In the genomic region with DNA sequence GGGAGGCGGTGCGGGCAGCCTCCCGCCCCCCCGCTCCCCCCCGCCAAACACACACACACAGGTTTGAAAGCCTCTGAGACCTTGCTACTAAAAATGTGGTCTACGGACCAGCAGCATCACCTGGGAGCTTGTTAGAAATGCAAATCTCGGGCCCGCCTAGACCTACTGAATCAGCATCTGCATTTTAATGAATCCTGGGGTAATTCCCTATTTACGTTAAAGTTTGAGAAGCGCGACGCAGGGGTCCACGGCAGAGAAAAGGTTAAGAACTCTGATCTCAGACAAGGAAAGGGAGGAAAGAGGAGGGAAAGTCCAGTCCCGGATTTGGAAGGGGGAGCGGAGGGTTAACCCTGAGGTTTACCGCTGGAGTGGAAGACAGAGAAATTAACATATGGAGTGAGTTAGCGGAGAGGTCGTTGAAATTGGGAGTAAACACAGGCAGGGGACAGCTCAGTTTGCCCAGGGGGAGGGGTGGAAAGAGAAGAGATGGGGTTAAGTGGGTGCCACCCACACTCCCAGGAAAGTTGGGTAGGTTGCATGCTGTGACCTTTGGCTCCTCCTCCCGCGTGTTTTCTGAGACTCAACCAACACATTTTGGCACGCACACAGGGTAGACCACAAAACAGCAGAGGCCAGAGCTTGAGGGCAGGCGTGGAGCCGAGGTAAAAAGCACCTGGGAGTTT, we compare ENCODE assay signal across 8 cellular contexts.
A peak's percentile ranks its signal among the peaks of the same experiment; 100 is the strongest.
DNase-seq lines count a peak whose midpoint lies in the region; ATAC-seq and TF ChIP-seq lines count a peak whose summit lies in the region.

No MANE protein-coding gene starts in this region.

- RAD21 ChIA-PET in HCT116 (lab: Charles Lee; ENCODE audit: low non-redundant PET in 1 of 2, low total read pairs in 2 of 2, uncharacterized antibody in 2 of 2, unreplicated experiment in 2 of 2): no interaction called here

- H3K4me3 Mint-ChIP-seq in CD8-positive, alpha-beta T cell: peak overlapping the region; percentile 81

- H4K20me1 ChIP-seq in HCT116 (ENCODE audit: insufficient read depth): no peaks in the 10 kb centered on the region
- H4K20me1 ChIP-seq in mammary epithelial cell (ENCODE audit: insufficient read depth, low read length): no peaks in the 10 kb centered on the region

- TF ChIP-seq POLR2A in HCT116 (IDR thresholded peaks at IDR 0.05; ENCODE audit: borderline replicate concordance, extremely low read depth, insufficient read depth, insufficient read length): no peak
- TF ChIP-seq POLR2A in tibial nerve (IDR thresholded peaks at IDR 0.05): no peak

- H3K36me3 Mint-ChIP-seq in CD8-positive, alpha-beta T cell: no peaks in the 10 kb centered on the region

- peaks cover 6% of the 10 kb centered on the region for H3K4me1 ChIP-seq in CD8-positive, alpha-beta T cell (ENCODE audit: insufficient read depth, low read length)
- H3K4me1 ChIP-seq in HCT116 (ENCODE audit: control insufficient read depth in 1 of 2, insufficient read depth in 2 of 2, low read length in 2 of 2): peaks cover 0 to 7% of the 10 kb centered on the region in 2 experiments; a peak in 1 of 4 replicates
- H3K4me1 ChIP-seq in SJCRH30: no peaks in the 10 kb centered on the region
- H3K4me1 ChIP-seq in mammary epithelial cell (ENCODE audit: insufficient read depth, low read length): peaks cover 11% of the 10 kb centered on the region
- no peaks in the 10 kb centered on the region for H3K4me1 ChIP-seq in rectal smooth muscle tissue (ENCODE audit: control insufficient read depth, insufficient read depth, low read length)
- peaks cover 0 to 18% (median 0%) of the 10 kb centered on the region in 4 donors for H3K4me1 ChIP-seq in tibial nerve

- no peaks in the 10 kb centered on the region for H3K36me3 ChIP-seq in CD8-positive, alpha-beta T cell (ENCODE audit: insufficient read depth, low read length)
- no peaks in the 10 kb centered on the region for H3K36me3 ChIP-seq in HCT116 (ENCODE audit: control insufficient read depth in 1 of 2, insufficient read depth in 2 of 2, low read length in 2 of 2)
- no peaks in the 10 kb centered on the region for H3K36me3 ChIP-seq in SJCRH30
- H3K36me3 ChIP-seq in mammary epithelial cell (ENCODE audit: insufficient read depth, low read length): no peaks in the 10 kb centered on the region
- no peaks in the 10 kb centered on the region for H3K36me3 ChIP-seq in rectal smooth muscle tissue (ENCODE audit: control insufficient read depth, insufficient read depth, low read length)
- no peaks in the 10 kb centered on the region for H3K36me3 ChIP-seq in tibial nerve

- BruUV-seq in HCT116 (replicated peaks; lab: Mats Ljungman, UMichigan) (no TSS peak), mammary epithelial cell (replicated peaks; lab: Mats Ljungman, UMichigan) (no TSS peak)

- H3K79me2 ChIP-seq in HCT116 (ENCODE audit: insufficient read depth, low read length) (no peaks in the 10 kb centered on the region), mammary epithelial cell (ENCODE audit: insufficient read depth, low read length) (no peaks in the 10 kb centered on the region)

- H3K27ac ChIP-seq in CD8-positive, alpha-beta T cell (ENCODE audit: low read depth, low read length): no peak overlapping the region
- no peak overlapping the region for H3K27ac ChIP-seq in HCT116 (ENCODE audit: low read depth, low read length)
- peak overlapping the region; percentile 68 for H3K27ac ChIP-seq in SJCRH30
- no peak overlapping the region for H3K27ac ChIP-seq in mammary epithelial cell (ENCODE audit: insufficient read depth, low read depth, low read length)
- no peak overlapping the region for H3K27ac ChIP-seq in rectal smooth muscle tissue (ENCODE audit: low read depth, low read length)
- peak overlapping the region in 1 of 4 donors; percentile 37 for H3K27ac ChIP-seq in tibial nerve

- H3K4me2 ChIP-seq in HCT116 (ENCODE audit: low read length): peak overlapping the region; percentile 71
- H3K4me2 ChIP-seq in mammary epithelial cell (ENCODE audit: insufficient read depth, low read depth, low read length): peak overlapping the region; percentile 22

- CTCF ChIA-PET in CD8-positive, alpha-beta T cell (lab: Charles Lee): no interaction called here
- CTCF ChIA-PET in HCT116 (lab: Charles Lee): no interaction called here
- CTCF ChIA-PET in mammary epithelial cell (lab: Charles Lee; ENCODE audit: low non-redundant PET): no interaction called here

- peak; percentile 42 for ATAC-seq in CD8-positive, alpha-beta T cell
- ATAC-seq in HCT116: peak; percentile 38
- no peak for ATAC-seq in GM19324 (IDR thresholded peaks at IDR 0.05; ENCODE audit: low FRiP score, unreplicated experiment)

- no peak for TF ChIP-seq RAD21 in HCT116 (IDR thresholded peaks at IDR 0.05; ENCODE audit: low read depth)

- H3K4me3 ChIP-seq in CD8-positive, alpha-beta T cell (ENCODE audit: low read depth, low read length): peak overlapping the region; percentile 49
- H3K4me3 ChIP-seq in HCT116 (replicated peaks in 1 of 2; ENCODE audit: low read depth in 1 of 2, low read length in 2 of 2): peak overlapping the region; percentile 35 to 47; a peak in 3 of 4 replicates
- peak overlapping the region; percentile 42 for H3K4me3 ChIP-seq in SJCRH30
- H3K4me3 ChIP-seq in mammary epithelial cell (replicated peaks in 1 of 3; ENCODE audit: insufficient read depth in 1 of 3, low read depth in 2 of 3, low read length in 3 of 3): no peak overlapping the region
- peak overlapping the region; percentile 40 for H3K4me3 ChIP-seq in rectal smooth muscle tissue (ENCODE audit: low read length)
- peak overlapping the region in 2 of 4 donors; percentile 35 to 39 for H3K4me3 ChIP-seq in tibial nerve

- H3K27ac Mint-ChIP-seq in CD8-positive, alpha-beta T cell: peak overlapping the region; percentile 67

- H3K9ac ChIP-seq in HCT116 (ENCODE audit: low read length): no peak overlapping the region
- no peak overlapping the region for H3K9ac ChIP-seq in mammary epithelial cell (ENCODE audit: insufficient read depth, low read length)
- no peak overlapping the region for H3K9ac ChIP-seq in rectal smooth muscle tissue (ENCODE audit: low read length)

- intact Hi-C loops in CD8-positive, alpha-beta T cell (cut with DNase I, micrococcal nuclease): no loop called here
- intact Hi-C loops in HCT116 (cut with micrococcal nuclease) (no loop called here), mammary epithelial cell (cut with micrococcal nuclease) (no loop called here)

- H2AFZ ChIP-seq in HCT116 (ENCODE audit: low read depth, low read length, poor library complexity, severe bottlenecking): peak overlapping the region; percentile 35
- no peak overlapping the region for H2AFZ ChIP-seq in mammary epithelial cell (ENCODE audit: low read depth, low read length)

- peak in 1 of 7 experiments; percentile 26 for DNase-seq in CD8-positive, alpha-beta T cell
- DNase-seq in HCT116 (ENCODE audit: low read depth, low spot score) (no peak), SJCRH30 (peak; percentile 30 to 43), mammary epithelial cell (peak; percentile 50), OCI-M1 (lab: John Stamatoyannopoulos, UW) (no peak), tibial nerve (ENCODE audit: low spot score in 2 of 2) (no peak)

- H3K9me2 ChIP-seq in HCT116 (ENCODE audit: insufficient read depth): no peaks in the 10 kb centered on the region

- in situ Hi-C loops in mammary epithelial cell (cut with MboI; ENCODE audit: low sequenced_read_pairs in 2 of 2): no loop called here

- no peak for TF ChIP-seq CTCF in CD8-positive, alpha-beta T cell (IDR thresholded peaks at IDR 0.05)
- TF ChIP-seq CTCF in HCT116 (IDR thresholded peaks at IDR 0.05 in 2 of 3, conservative IDR thresholded peaks at IDR 0.05 in 1 of 3; ENCODE audit: borderline replicate concordance in 1 of 3, insufficient read depth in 1 of 3, low read depth in 2 of 3, low read length in 2 of 3): no peak
- no peak for TF ChIP-seq CTCF in mammary epithelial cell (conservative IDR thresholded peaks at IDR 0.05 in 1 of 2, IDR thresholded peaks at IDR 0.05 in 1 of 2; ENCODE audit: extremely low read depth in 1 of 2, insufficient read depth in 1 of 2, low read depth in 1 of 2, low read length in 2 of 2)
- TF ChIP-seq CTCF in tibial nerve (IDR thresholded peaks at IDR 0.05): no peak

- H3K27me3 Mint-ChIP-seq in CD8-positive, alpha-beta T cell (ENCODE audit: low read depth): no peaks in the 10 kb centered on the region

- 23% methylated on average over 14 of the region's 23 CpGs for WGBS in mammary epithelial cell (ENCODE audit: low coverage, missing lambda C conversion rate)
- 9 to 16% methylated on average over 15 to 23 of the region's 23 CpGs for WGBS in tibial nerve, 2 donors

- no peak for TF ChIP-seq EP300 in tibial nerve (IDR thresholded peaks at IDR 0.05)

- H3K4me1 Mint-ChIP-seq in CD8-positive, alpha-beta T cell (ENCODE audit: low read depth): peaks cover 10% of the 10 kb centered on the region

- POLR2A ChIA-PET in CD8-positive, alpha-beta T cell (lab: Charles Lee): no interaction called here
- POLR2A ChIA-PET in HCT116 (lab: Charles Lee): no interaction called here

- no peaks in the 10 kb centered on the region for H3K9me3 Mint-ChIP-seq in CD8-positive, alpha-beta T cell

- H3K27me3 ChIP-seq in CD8-positive, alpha-beta T cell (ENCODE audit: insufficient read depth, low read length): no peaks in the 10 kb centered on the region
- no peaks in the 10 kb centered on the region for H3K27me3 ChIP-seq in HCT116 (ENCODE audit: insufficient read depth, low read length)
- no peaks in the 10 kb centered on the region for H3K27me3 ChIP-seq in SJCRH30
- H3K27me3 ChIP-seq in mammary epithelial cell (ENCODE audit: insufficient read depth, low read length): peaks cover 4% of the 10 kb centered on the region
- H3K27me3 ChIP-seq in rectal smooth muscle tissue (ENCODE audit: control insufficient read depth, insufficient read depth, low read length): no peaks in the 10 kb centered on the region
- peaks cover 0 to 12% of the 10 kb centered on the region in 2 donors for H3K27me3 ChIP-seq in tibial nerve

- dilution Hi-C loops in mammary epithelial cell (cut with HindIII; ENCODE audit: low sequenced_read_pairs): no loop called here

- H3K9me3 ChIP-seq in CD8-positive, alpha-beta T cell (ENCODE audit: low read length): no peaks in the 10 kb centered on the region
- H3K9me3 ChIP-seq in HCT116 (ENCODE audit: control insufficient read depth in 1 of 2, insufficient read depth in 1 of 2, low read depth in 1 of 2, low read length in 2 of 2) (no peaks in the 10 kb centered on the region), SJCRH30 (replicated peaks) (no peaks in the 10 kb centered on the region), mammary epithelial cell (replicated peaks; ENCODE audit: insufficient read depth, low read length) (no peaks in the 10 kb centered on the region), tibial nerve (no peaks in the 10 kb centered on the region)

TF ChIP-seq in HCT116, 20 proteins besides CTCF, POLR2A, EP300 and RAD21:
- TF ChIP-seq SIN3A (IDR thresholded peaks at IDR 0.05; ENCODE audit: low read depth) (no peak), CBX3 (IDR thresholded peaks at IDR 0.05; ENCODE audit: low read depth) (no peak), TCF7L2 (IDR thresholded peaks at IDR 0.05; ENCODE audit: borderline replicate concordance, extremely low read depth, insufficient read depth, insufficient read length) (no peak), SRF (IDR thresholded peaks at IDR 0.05; ENCODE audit: low read depth) (no peak), FOSL1 (IDR thresholded peaks at IDR 0.05; ENCODE audit: low read depth) (no peak), ZNF274 (IDR thresholded peaks at IDR 0.05; ENCODE audit: low read depth, low read length) (no peak), POLR2AphosphoS5 (IDR thresholded peaks at IDR 0.05; ENCODE audit: low read depth, low read length) (no peak)

Comparison
In these comparisons a context has a peak if more than half of its experiments do, and no peak if none do; other contexts are left out.
1. DNase-seq: peak in SJCRH30 (2 of 2) and mammary epithelial cell (single experiment); none in HCT116 (single experiment), OCI-M1 (single experiment) and tibial nerve (0 of 2).
2. H3K4me3 ChIP-seq: peak in CD8-positive, alpha-beta T cell (single experiment), HCT116 (2 of 2), SJCRH30 (single experiment) and rectal smooth muscle tissue (single experiment); none in mammary epithelial cell (0 of 3).